Comparison of ENCODE assay signal across 14 cellular contexts in the genomic region with DNA sequence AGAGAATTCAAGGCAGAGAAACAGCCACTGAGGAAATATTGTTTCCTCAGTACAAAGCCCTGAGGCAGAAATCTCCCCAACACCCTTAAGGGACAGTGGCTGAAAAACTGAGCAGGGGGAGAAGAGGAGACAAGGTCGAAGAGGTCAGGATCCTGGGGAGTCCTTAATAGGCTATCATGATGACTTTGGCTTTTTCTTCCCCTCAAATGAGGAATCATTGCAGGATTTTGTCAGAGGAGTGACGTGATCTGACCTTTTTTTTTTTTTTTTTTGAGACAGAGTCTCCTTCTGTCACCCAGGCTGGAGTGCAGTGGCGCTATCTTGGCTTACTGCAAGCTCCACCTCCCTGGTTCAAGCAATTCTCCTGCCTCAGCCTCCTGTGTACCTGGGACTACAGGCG. TPM values are rescaled to one million over a fixed set of nuclear protein-coding genes. Genes with fewer than 3 reads are reported as not detected.
DNase-seq lines count a peak whose midpoint lies in the region; ATAC-seq and TF ChIP-seq lines count a peak whose summit lies in the region.
"Had no signal": no experiment of that assay in that cellular context is flagged by ENCODE, and none has a peak within 500 bp of the region (broad histone marks: within the 10 kb centered on the region; RNA-seq: fewer than 3 reads in every experiment).

No MANE protein-coding gene starts in this region.

- CTCF ChIA-PET in activated naive CD4-positive, alpha-beta T cell treated with anti-CD3 and anti-CD28 coated beads for 36 hours (lab: Charles Lee): interaction anchor here (1.5 kb wide), 1 partner anchor 120 kb away, joined by 3 read pairs; no protein-coding TSS in a partner anchor

- H3K36me3 ChIP-seq in gastroesophageal sphincter (peaks cover 0 to 20% of the 10 kb centered on the region in 2 donors), subcutaneous abdominal adipose tissue (ENCODE audit: control insufficient read depth in 5 of 5, insufficient read depth in 5 of 5, low read length in 5 of 5) (peaks cover 0 to 29% (median 25%) of the 10 kb centered on the region in 5 donors)

- TF ChIP-seq CTCF in gastroesophageal sphincter (IDR thresholded peaks at IDR 0.05): no peak

- H3K27ac Mint-ChIP-seq in activated naive CD4-positive, alpha-beta T cell treated with anti-CD3 and anti-CD28 coated beads for 36 hours: peak overlapping the region; percentile 57
- H3K27ac Mint-ChIP-seq in activated naive CD4-positive, alpha-beta T cell treated with anti-CD3 and anti-CD28 coated beads, Interleukin-2, amount 50 U/mL, for 72 hours: peak overlapping the region; percentile 73 to 82

- intact Hi-C loops in activated naive CD4-positive, alpha-beta T cell treated with anti-CD3 and anti-CD28 coated beads for 36 hours (cut with micrococcal nuclease): no loop called here

- peak overlapping the region in 3 of 5 donors; percentile 7 to 48 (median 26) for H3K9ac ChIP-seq in subcutaneous abdominal adipose tissue (ENCODE audit: low read length in 5 of 5)

- H3K4me3 Mint-ChIP-seq in activated naive CD4-positive, alpha-beta T cell treated with anti-CD3 and anti-CD28 coated beads for 36 hours: no peak overlapping the region

- H3K4me3 ChIP-seq in gastroesophageal sphincter: no peak overlapping the region
- no peak overlapping the region for H3K4me3 ChIP-seq in subcutaneous abdominal adipose tissue (ENCODE audit: low read depth in 1 of 5, low read length in 5 of 5)
- H3K4me3 ChIP-seq: SK-N-MC, upper lobe of right lung had no signal

- no peaks in the 10 kb centered on the region for H3K27me3 Mint-ChIP-seq in activated naive CD4-positive, alpha-beta T cell treated with anti-CD3 and anti-CD28 coated beads for 36 hours (ENCODE audit: low read depth)

- H3K4me1 ChIP-seq in gastroesophageal sphincter: peaks cover 2 to 100% (median 36%) of the 10 kb centered on the region in 3 donors
- peaks cover 8 to 90% (median 80%) of the 10 kb centered on the region in 5 donors for H3K4me1 ChIP-seq in subcutaneous abdominal adipose tissue (ENCODE audit: control insufficient read depth in 5 of 5, insufficient read depth in 5 of 5, low read length in 5 of 5)

- H3K9me3 ChIP-seq in gastroesophageal sphincter: no peaks in the 10 kb centered on the region
- no peaks in the 10 kb centered on the region for H3K9me3 ChIP-seq in subcutaneous abdominal adipose tissue (ENCODE audit: control insufficient read depth in 5 of 5, low read length in 5 of 5)
- H3K9me3 ChIP-seq: upper lobe of right lung had no signal

- DNase-seq in activated naive CD4-positive, alpha-beta T cell treated with anti-CD3 and anti-CD28 coated beads for 36 hours: no peak
- no peak for DNase-seq in activated naive CD4-positive, alpha-beta T cell treated with anti-CD3 and anti-CD28 coated beads, Interleukin-2, amount 50 U/mL, for 16 hours
- DNase-seq in activated naive CD4-positive, alpha-beta T cell treated with anti-CD3 and anti-CD28 coated beads, Interleukin-2, amount 50 U/mL, for 72 hours (ENCODE audit: low spot score in 2 of 2): no peak
- no peak for DNase-seq in activated effector memory CD4-positive, alpha-beta T cell treated with Interleukin-2 at 50 U/mL for 16 hours
- no peak for DNase-seq in stimulated activated CD4-positive, alpha-beta T cell treated with anti-CD3 and anti-CD28 coated beads, Interleukin-12 subunit alpha, Interleukin-12 subunit beta, amount 100 ng/mL, for 4 hours
- DNase-seq in dermis blood vessel endothelial cell: no peak
- DNase-seq: activated CD4-positive, alpha-beta T cell treated with anti-CD3 and anti-CD28 coated beads for 1 hour; NCI-H1694; NCI-H69; upper lobe of right lung had no signal

- H3K27ac ChIP-seq in gastroesophageal sphincter: peak overlapping the region; percentile 32 to 77 (median 72)
- peak overlapping the region; percentile 62 for H3K27ac ChIP-seq in subcutaneous abdominal adipose tissue (ENCODE audit: low read depth, low read length)
- H3K27ac ChIP-seq: upper lobe of right lung had no signal

- no peak for ATAC-seq in activated naive CD4-positive, alpha-beta T cell treated with anti-CD3 and anti-CD28 coated beads, Interleukin-2, amount 50 U/mL, for 72 hours
- no peak for ATAC-seq in gastroesophageal sphincter
- ATAC-seq: HCT116, upper lobe of right lung had no signal

- H3K27me3 ChIP-seq in gastroesophageal sphincter: no peaks in the 10 kb centered on the region
- no peaks in the 10 kb centered on the region for H3K27me3 ChIP-seq in subcutaneous abdominal adipose tissue (ENCODE audit: control insufficient read depth in 5 of 5, insufficient read depth in 4 of 5, low read length in 5 of 5)
- H3K27me3 ChIP-seq: upper lobe of right lung had no signal

- H3K4me1 Mint-ChIP-seq in activated naive CD4-positive, alpha-beta T cell treated with anti-CD3 and anti-CD28 coated beads for 36 hours (ENCODE audit: low read depth): peaks cover 46% of the 10 kb centered on the region

- peaks cover 18% of the 10 kb centered on the region for H3K36me3 Mint-ChIP-seq in activated naive CD4-positive, alpha-beta T cell treated with anti-CD3 and anti-CD28 coated beads for 36 hours (ENCODE audit: low read depth)
- peaks cover 10 to 25% of the 10 kb centered on the region in 2 donors for H3K36me3 Mint-ChIP-seq in activated naive CD4-positive, alpha-beta T cell treated with anti-CD3 and anti-CD28 coated beads, Interleukin-2, amount 50 U/mL, for 72 hours

- 55 to 67% methylated on average over 4 of the region's 4 CpGs for WGBS in gastroesophageal sphincter (ENCODE audit: low coverage in 1 of 2), 2 donors

- no peak for TF ChIP-seq EP300 in gastroesophageal sphincter (IDR thresholded peaks at IDR 0.05)

- H3K9me3 Mint-ChIP-seq in activated naive CD4-positive, alpha-beta T cell treated with anti-CD3 and anti-CD28 coated beads for 36 hours: no peaks in the 10 kb centered on the region
- H3K9me3 Mint-ChIP-seq in activated naive CD4-positive, alpha-beta T cell treated with anti-CD3 and anti-CD28 coated beads, Interleukin-2, amount 50 U/mL, for 72 hours: no peaks in the 10 kb centered on the region

- TF ChIP-seq POLR2A in gastroesophageal sphincter (IDR thresholded peaks at IDR 0.05): no peak

RNA-seq across cellular contexts. Expression of a gene that starts 10.2 kb away (rescaled TPM):
- total RNA-seq in activated naive CD4-positive, alpha-beta T cell treated with anti-CD3 and anti-CD28 coated beads for 36 hours: 100 to 1,000 TPM; 106 TPM
- total RNA-seq in activated naive CD4-positive, alpha-beta T cell treated with anti-CD3 and anti-CD28 coated beads, Interleukin-2, amount 50 U/mL, for 72 hours: 100 to 1,000 TPM; 112 to 169 TPM
- total RNA-seq in gastroesophageal sphincter (100 to 1,000 TPM; 147 to 243 (median 172) TPM), dermis blood vessel endothelial cell (77.9 and 106 TPM in 2 replicates)

RNA-seq across cellular contexts. Expression of a gene that starts 16.9 kb away (rescaled TPM):
- 10 to 100 TPM; 35.9 to 37.6 TPM for total RNA-seq in activated naive CD4-positive, alpha-beta T cell treated with anti-CD3 and anti-CD28 coated beads for 36 hours
- 10 to 100 TPM; 43.7 to 55.3 TPM for total RNA-seq in activated naive CD4-positive, alpha-beta T cell treated with anti-CD3 and anti-CD28 coated beads, Interleukin-2, amount 50 U/mL, for 72 hours
- 100 to 1,000 TPM; 102 to 166 (median 129) TPM for total RNA-seq in gastroesophageal sphincter
- 77.8 and 117 TPM in 2 replicates for total RNA-seq in dermis blood vessel endothelial cell

RNA-seq across cellular contexts. Expression of a gene that starts 41.1 kb away (rescaled TPM):
- total RNA-seq in activated naive CD4-positive, alpha-beta T cell treated with anti-CD3 and anti-CD28 coated beads for 36 hours: under 1 TPM in 1 of 2 experiments, not detected in 1; 0.07 TPM
- total RNA-seq in activated naive CD4-positive, alpha-beta T cell treated with anti-CD3 and anti-CD28 coated beads, Interleukin-2, amount 50 U/mL, for 72 hours: under 1 TPM; 0.11 to 0.23 TPM
- total RNA-seq in gastroesophageal sphincter (10 to 100 TPM; 43.3 to 57.8 (median 50.6) TPM), dermis blood vessel endothelial cell (3.0 and 3.2 TPM in 2 replicates)

RNA-seq across cellular contexts. Expression of a gene that starts 58.1 kb away (rescaled TPM):
- 100 to 1,000 TPM; 128 to 133 TPM for total RNA-seq in activated naive CD4-positive, alpha-beta T cell treated with anti-CD3 and anti-CD28 coated beads for 36 hours
- total RNA-seq in activated naive CD4-positive, alpha-beta T cell treated with anti-CD3 and anti-CD28 coated beads, Interleukin-2, amount 50 U/mL, for 72 hours: 100 to 1,000 TPM in 1 of 2 donors, 10 to 100 TPM in 1; 96.2 to 153 TPM
- total RNA-seq in gastroesophageal sphincter: 100 to 1,000 TPM; 100 to 123 (median 114) TPM
- 96.0 and 151 TPM in 2 replicates for total RNA-seq in dermis blood vessel endothelial cell

Comparison
In these comparisons a context has a peak if more than half of its experiments do, and no peak if none do; other contexts are left out.
1. RNA of a gene that starts 41.1 kb away (total RNA-seq): 43.3 to 57.8 TPM in gastroesophageal sphincter; 3.0 to 3.2 TPM in dermis blood vessel endothelial cell, 0.11 to 0.23 TPM in activated naive CD4-positive, alpha-beta T cell treated with anti-CD3 and anti-CD28 coated beads, Interleukin-2, amount 50 U/mL, for 72 hours and 0.07 TPM in activated naive CD4-positive, alpha-beta T cell treated with anti-CD3 and anti-CD28 coated beads for 36 hours; every median in the first group is over 10 times any median in the second.